ENCODE assay signal across 8 cellular contexts in the genomic region with DNA sequence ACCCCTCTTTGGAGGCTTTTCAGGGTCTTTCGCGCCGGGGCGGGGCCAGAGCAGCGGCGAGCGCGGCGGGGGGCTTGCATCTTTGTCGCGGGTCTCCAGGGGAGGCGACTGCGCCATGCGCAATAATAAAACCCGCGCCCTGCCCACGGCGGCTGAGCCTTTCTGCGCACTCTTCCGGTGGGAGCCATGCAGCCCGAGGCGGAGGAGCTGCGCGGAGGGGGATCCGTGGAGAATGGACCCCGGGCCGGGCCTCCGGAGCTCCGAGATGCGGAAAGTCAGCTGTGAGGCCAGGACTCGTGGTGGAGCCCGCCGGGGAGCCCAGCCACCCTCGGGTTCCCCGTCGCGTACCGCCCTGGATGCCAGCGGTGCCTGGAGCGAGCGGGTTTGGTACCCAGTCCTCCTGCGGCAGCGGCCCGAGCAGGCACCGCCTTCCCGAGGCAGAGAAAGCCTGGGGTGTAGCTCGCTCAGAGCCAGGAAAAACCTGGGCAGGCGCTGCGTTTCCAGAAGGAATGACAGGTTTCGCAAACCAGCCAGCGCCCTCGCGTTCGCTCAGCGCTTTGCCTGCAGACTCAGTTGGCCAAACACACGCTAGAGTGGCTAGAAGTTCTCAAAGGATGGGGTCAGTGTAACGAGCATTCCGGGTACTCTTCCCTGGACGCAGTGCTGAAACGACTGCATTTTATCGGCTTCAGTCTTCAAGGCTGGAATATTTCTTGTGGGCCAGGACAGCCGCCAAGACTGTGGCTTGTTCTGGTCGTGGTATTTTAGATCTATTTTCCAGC. TPM values are rescaled to one million over a fixed set of nuclear protein-coding genes. Genes with fewer than 3 reads are reported as not detected.
DNase-seq lines count a peak whose midpoint lies in the region; ATAC-seq and TF ChIP-seq lines count a peak whose summit lies in the region.

No MANE protein-coding gene starts in this region.

- DNase-seq in COR-L47 (lab: John Stamatoyannopoulos, UW) (peak; percentile 13), LHCN-M2 (ENCODE audit: low read depth) (peak; percentile 56), foreskin keratinocyte (peak; percentile 20 to 40), neural crest cell (ENCODE audit: low read depth, low spot score) (peak; percentile 47), RKO (ENCODE audit: low spot score) (no peak)
- no peak for DNase-seq in activated T-cell treated with anti-CD3 and anti-CD28 coated beads, Interleukin-2, amount 50 U/mL, for 4 hours
- no peak for DNase-seq in effector CD4-positive, alpha-beta T cell

- no peak overlapping the region for H3K27ac Mint-ChIP-seq in neural crest cell (ENCODE audit: unreplicated experiment)

- ATAC-seq in activated T-cell treated with anti-CD3 and anti-CD28 coated beads, Interleukin-2, amount 50 U/mL, for 4 hours: peak; percentile 42 to 44
- peak; percentile 78 for ATAC-seq in foreskin keratinocyte
- no peak for ATAC-seq in HG02981 (IDR thresholded peaks at IDR 0.05; ENCODE audit: unreplicated experiment)

- peaks cover 12% of the 10 kb centered on the region for H3K4me1 Mint-ChIP-seq in activated T-cell treated with anti-CD3 and anti-CD28 coated beads, Interleukin-2, amount 50 U/mL, for 4 hours (ENCODE audit: low read depth)
- peaks cover 35% of the 10 kb centered on the region for H3K4me1 Mint-ChIP-seq in neural crest cell

- H3K27me3 ChIP-seq in foreskin keratinocyte: peaks cover 11% of the 10 kb centered on the region

- TF ChIP-seq CTCF in foreskin keratinocyte (conservative IDR thresholded peaks at IDR 0.05) (no peak), neural crest cell (conservative IDR thresholded peaks at IDR 0.05) (no peak)

- H3K27ac ChIP-seq in foreskin keratinocyte: no peak overlapping the region

- H3K36me3 Mint-ChIP-seq in activated T-cell treated with anti-CD3 and anti-CD28 coated beads, Interleukin-2, amount 50 U/mL, for 4 hours (ENCODE audit: insufficient read depth): no peaks in the 10 kb centered on the region
- no peaks in the 10 kb centered on the region for H3K36me3 Mint-ChIP-seq in neural crest cell (ENCODE audit: low read depth)

- H3K9me3 Mint-ChIP-seq in activated T-cell treated with anti-CD3 and anti-CD28 coated beads, Interleukin-2, amount 50 U/mL, for 4 hours: no peaks in the 10 kb centered on the region
- H3K9me3 Mint-ChIP-seq in neural crest cell: no peaks in the 10 kb centered on the region

- peaks cover 65% of the 10 kb centered on the region for H3K27me3 Mint-ChIP-seq in activated T-cell treated with anti-CD3 and anti-CD28 coated beads, Interleukin-2, amount 50 U/mL, for 4 hours (ENCODE audit: low read depth)
- peaks cover 14% of the 10 kb centered on the region for H3K27me3 Mint-ChIP-seq in neural crest cell (ENCODE audit: low read depth)

- H3K4me3 Mint-ChIP-seq in activated T-cell treated with anti-CD3 and anti-CD28 coated beads, Interleukin-2, amount 50 U/mL, for 4 hours: peak overlapping the region; percentile 56
- H3K4me3 Mint-ChIP-seq in neural crest cell: peak overlapping the region; percentile 94

- no peaks in the 10 kb centered on the region for H3K4me1 ChIP-seq in foreskin keratinocyte

RNA-seq across cellular contexts. Expression of gene AKAP12, which starts 1.3 kb away (rescaled TPM):
- total RNA-seq in LHCN-M2 (2014; rRNA removed) (37.9 and 46.3 TPM in 2 replicates), foreskin keratinocyte (7.0 and 28.7 TPM in 2 replicates), neural crest cell (46.1 and 46.6 TPM in 2 replicates)
- polyA plus RNA-seq in LHCN-M2 (2012): 13.8 TPM
- under 1 TPM; 0.63 to 0.91 (median 0.79) TPM for total RNA-seq in activated T-cell treated with anti-CD3 and anti-CD28 coated beads, Interleukin-2, amount 50 U/mL, for 4 hours
- 1.1 and 4.3 TPM in 2 replicates for polyA plus RNA-seq in foreskin keratinocyte

Comparison
In these comparisons a context has a peak if more than half of its experiments do, and no peak if none do; other contexts are left out.
1. DNase-seq: peak in COR-L47 (single experiment), LHCN-M2 (single experiment), foreskin keratinocyte (2 of 2) and neural crest cell (single experiment); none in activated T-cell treated with anti-CD3 and anti-CD28 coated beads, Interleukin-2, amount 50 U/mL, for 4 hours (single experiment), RKO (single experiment) and effector CD4-positive, alpha-beta T cell (single experiment).